In the genomic region with DNA sequence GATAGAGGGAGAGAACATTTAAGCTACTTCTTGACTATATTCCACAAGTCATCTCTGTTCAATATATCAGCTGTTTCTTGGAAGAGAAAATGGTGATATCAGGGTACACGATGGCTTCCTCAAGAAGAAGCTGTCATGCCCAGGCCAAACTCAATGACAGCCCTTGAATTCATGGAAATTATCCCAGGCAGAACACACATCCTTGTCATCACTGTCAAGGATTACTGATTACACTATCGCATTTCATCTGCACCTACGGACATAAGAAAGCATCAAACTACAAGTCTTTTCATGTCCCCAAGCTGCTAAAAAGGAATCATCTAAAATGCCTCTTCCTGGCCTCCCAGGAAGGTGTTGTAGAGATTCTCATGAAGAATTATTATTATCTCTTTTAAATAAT, we compare ENCODE assay signal across 25 cellular contexts.
DNase-seq lines count a peak whose midpoint lies in the region; ATAC-seq, FAIRE-seq and TF ChIP-seq lines count a peak whose summit lies in the region.
"Had no signal": no experiment of that assay in that cellular context is flagged by ENCODE, and none has a peak within 500 bp of the region (broad histone marks: within the 10 kb centered on the region; RNA-seq: fewer than 3 reads in every experiment).

No MANE protein-coding gene starts in this region.

- H2BK5ac ChIP-seq in IMR-90 (ENCODE audit: low read depth, low read length, poor library complexity, severe bottlenecking): no peak overlapping the region

- intact Hi-C loops in CD14-positive monocyte (cut with micrococcal nuclease): loop anchor here (5.0 to 10.0 kb wide), 3 partner anchors 100 to 165 kb away; a partner anchor contains a TSS
- intact Hi-C loops in IMR-90 (cut with micrococcal nuclease): no loop called here
- intact Hi-C loops in dendritic cell treated with granulocyte-macrophage colony-stimulating factor and Interleukin-4, amounts not matched to agents 40 ng/mL and 50 ng/mL, for 4 days (cut with micrococcal nuclease): loop anchor here (2.0 to 10.0 kb wide), 3 partner anchors 15 to 100 kb away; no protein-coding TSS in a partner anchor

- POLR2A ChIA-PET in IMR-90 (lab: Charles Lee; ENCODE audit: unreplicated experiment): no interaction called here

- peak; percentile 79 for TF ChIP-seq EP300 in neural cell (conservative IDR thresholded peaks at IDR 0.05; ENCODE audit: poor library complexity, severe bottlenecking)

- peaks cover 11% of the 10 kb centered on the region for H3K4me1 ChIP-seq in IMR-90 (ENCODE audit: control insufficient read depth, insufficient read depth, low read length)

- H3K9me1 ChIP-seq in IMR-90 (ENCODE audit: insufficient read depth, low read length): peaks cover 7% of the 10 kb centered on the region

- H2AK9ac ChIP-seq in IMR-90 (replicated peaks; ENCODE audit: low read depth, low read length, poor library complexity): no peak overlapping the region

- no peaks in the 10 kb centered on the region for H3K9me3 ChIP-seq in IMR-90 (ENCODE audit: control insufficient read depth, insufficient read depth, low read length)
- H3K9me3 ChIP-seq in neural cell (ENCODE audit: low read length): no peaks in the 10 kb centered on the region
- H3K9me3 ChIP-seq: A549, SK-N-SH had no signal

- peak overlapping the region; percentile 2; the same call in 1 of the 2 replicates for H2BK120ac ChIP-seq in IMR-90 (ENCODE audit: low read depth, low read length)

- no peak overlapping the region for H3K56ac ChIP-seq in IMR-90 (ENCODE audit: extremely low read depth, insufficient read depth, low read length)

- no peaks in the 10 kb centered on the region for H4K20me1 ChIP-seq in IMR-90 (ENCODE audit: insufficient read depth, low read length)
- H4K20me1 ChIP-seq in neural cell (ENCODE audit: insufficient read depth): no peaks in the 10 kb centered on the region

- no peak for TF ChIP-seq CTCF in CD14-positive monocyte (IDR thresholded peaks at IDR 0.05)
- TF ChIP-seq CTCF in IMR-90 (conservative IDR thresholded peaks at IDR 0.05; ENCODE audit: low read depth, low read length): no peak
- no peak for TF ChIP-seq CTCF in neural cell (IDR thresholded peaks at IDR 0.05; ENCODE audit: poor library complexity, severe bottlenecking)

- H3K27me3 Mint-ChIP-seq in CD14-positive monocyte (ENCODE audit: low read depth in 3 of 3): peaks cover 0 to 1% (median 0%) of the 10 kb centered on the region in 3 donors
- H3K27me3 Mint-ChIP-seq in dendritic cell treated with granulocyte-macrophage colony-stimulating factor and Interleukin-4, amounts not matched to agents 40 ng/mL and 50 ng/mL, for 4 days: no peaks in the 10 kb centered on the region

- in situ Hi-C loops in IMR-90 (cut with MboI; ENCODE audit: low sequenced_read_pairs): no loop called here

- peak overlapping the region; percentile 61 for H3K18ac ChIP-seq in IMR-90 (ENCODE audit: low read depth, low read length)

- H4K91ac ChIP-seq in IMR-90 (ENCODE audit: insufficient read depth, low read depth, low read length): no peak overlapping the region

- H3K4me3 Mint-ChIP-seq in CD14-positive monocyte: no peak overlapping the region
- no peak overlapping the region for H3K4me3 Mint-ChIP-seq in dendritic cell treated with granulocyte-macrophage colony-stimulating factor and Interleukin-4, amounts not matched to agents 40 ng/mL and 50 ng/mL, for 4 days
- H3K4me3 Mint-ChIP-seq: CD8-positive, alpha-beta T cell had no signal

- H4K5ac ChIP-seq in IMR-90 (ENCODE audit: low read depth, low read length): peak overlapping the region; percentile 40; the same call in 1 of the 2 replicates

- H3K27me3 ChIP-seq in IMR-90 (ENCODE audit: control insufficient read depth, insufficient read depth, low read length): no peaks in the 10 kb centered on the region
- no peaks in the 10 kb centered on the region for H3K27me3 ChIP-seq in neural cell (ENCODE audit: insufficient read depth, low read depth, low read length)

- DNase-seq in CD14-positive monocyte (ENCODE audit: low spot score): no peak
- no peak for DNase-seq in IMR-90
- DNase-seq in activated CD4-positive, alpha-beta T cell treated with anti-CD3 and anti-CD28 coated beads for 1 hour: no peak
- no peak for DNase-seq in urothelium cell line (ENCODE audit: low spot score)
- no peak for DNase-seq in stimulated activated naive CD4-positive, alpha-beta T cell treated with Interleukin-2 at 50 U/mL for 16 hours (lab: John Stamatoyannopoulos, UW)
- DNase-seq: Calu3; CD8-positive, alpha-beta T cell; DMS53; Karpas-422; NCI-H1048; NCI-H1436 treated with DMSO at 0.1 percent for 48 hours; NCI-H2029 treated with DMSO at 0.1 percent for 48 hours; NCI-H510A treated with DMSO at 0.1 percent for 48 hours; NCI-H82; PC-3; RPMI8226; SHP77 treated with DMSO at 0.1 percent for 48 hours; SK-N-SH had no signal

- no peak overlapping the region for H2BK15ac ChIP-seq in IMR-90 (ENCODE audit: low read depth, low read length)

- H4K8ac ChIP-seq in IMR-90 (ENCODE audit: low read depth in 2 of 2, low read length in 2 of 2): peak overlapping the region in 1 of 2 experiments; percentile 15; a peak in 1 of 4 replicates

- CTCF ChIA-PET in IMR-90 (lab: Yijun Ruan, JAX): interaction anchor here (0.9 kb wide), 1 partner anchor 28 kb away, joined by 3 read pairs; no protein-coding TSS in a partner anchor

- H3K4ac ChIP-seq in IMR-90 (ENCODE audit: low read depth, low read length): no peak overlapping the region

- no peak overlapping the region for H3K4me3 ChIP-seq in IMR-90 (ENCODE audit: insufficient read depth, low read depth, low read length)
- H3K4me3 ChIP-seq in neural cell (ENCODE audit: low read length): no peak overlapping the region
- H3K4me3 ChIP-seq: A549, GM12878 had no signal

- no peak overlapping the region for H3K4me2 ChIP-seq in IMR-90 (ENCODE audit: low read depth, low read length)
- peak overlapping the region; percentile 27 for H3K4me2 ChIP-seq in neural cell (ENCODE audit: low read length)
- H3K4me2 ChIP-seq: A549, SK-N-SH had no signal

- WGBS in IMR-90 (ENCODE audit: extremely low coverage in 2 of 2, insufficient read length in 1 of 2), 2 experiments: no CpG with 5 or more reads among the region's 3 CpGs

- H3K79me1 ChIP-seq in IMR-90 (ENCODE audit: low read depth in 1 of 2, low read length in 2 of 2): no peaks in the 10 kb centered on the region

- no TSS peak for BruUV-seq in IMR-90 (replicated peaks; lab: Mats Ljungman, UMichigan)

- H3K14ac ChIP-seq in IMR-90 (replicated peaks; ENCODE audit: low read depth, low read length): no peak overlapping the region

- no peak for TF ChIP-seq POLR2A in IMR-90 (IDR thresholded peaks at IDR 0.05; ENCODE audit: low read depth, low read length)

- H3K9ac ChIP-seq in IMR-90 (ENCODE audit: low read depth, low read length) (no peak overlapping the region), neural cell (ENCODE audit: low read length) (no peak overlapping the region)
- H3K9ac ChIP-seq: SK-N-SH had no signal

- H3K9me2 ChIP-seq in neural cell (ENCODE audit: insufficient read depth, low read length): no peaks in the 10 kb centered on the region
- H3K9me2 ChIP-seq: SK-N-SH had no signal

- no peak for TF ChIP-seq RAD21 in IMR-90 (IDR thresholded peaks at IDR 0.05; ENCODE audit: low read length)
- no peak for TF ChIP-seq RAD21 in neural cell (conservative IDR thresholded peaks at IDR 0.05)

- H2BK20ac ChIP-seq in IMR-90 (ENCODE audit: low read depth, low read length): no peak overlapping the region

- H3K4me1 Mint-ChIP-seq in CD14-positive monocyte: peaks cover 43% of the 10 kb centered on the region
- H3K4me1 Mint-ChIP-seq in dendritic cell treated with granulocyte-macrophage colony-stimulating factor and Interleukin-4, amounts not matched to agents 40 ng/mL and 50 ng/mL, for 4 days (ENCODE audit: low read depth): peaks cover 51% of the 10 kb centered on the region

- ATAC-seq in IMR-90 (ENCODE audit: low read depth): no peak
- ATAC-seq in GM21723 (IDR thresholded peaks at IDR 0.05; ENCODE audit: unreplicated experiment): no peak
- ATAC-seq: A549; CD8-positive, alpha-beta T cell; PC-3 had no signal

- peaks cover 2 to 4% (median 3%) of the 10 kb centered on the region in 7 donors for H3K9me3 Mint-ChIP-seq in CD14-positive monocyte
- peaks cover 4% of the 10 kb centered on the region for H3K9me3 Mint-ChIP-seq in dendritic cell treated with granulocyte-macrophage colony-stimulating factor and Interleukin-4, amounts not matched to agents 40 ng/mL and 50 ng/mL, for 4 days
- H3K9me3 Mint-ChIP-seq: CD8-positive, alpha-beta T cell had no signal

- no peak overlapping the region for H3K23ac ChIP-seq in IMR-90 (ENCODE audit: low read depth, low read length)

- H3F3A ChIP-seq in neural cell (ENCODE audit: insufficient read depth, low read length, poor library complexity, severe bottlenecking): no peaks in the 10 kb centered on the region

- no peaks in the 10 kb centered on the region for H3K36me3 Mint-ChIP-seq in CD14-positive monocyte
- H3K36me3 Mint-ChIP-seq in dendritic cell treated with granulocyte-macrophage colony-stimulating factor and Interleukin-4, amounts not matched to agents 40 ng/mL and 50 ng/mL, for 4 days (ENCODE audit: low read depth): peaks cover 4% of the 10 kb centered on the region
- H3K36me3 Mint-ChIP-seq: CD8-positive, alpha-beta T cell had no signal

- no peaks in the 10 kb centered on the region for H3K79me2 ChIP-seq in neural cell (replicated peaks; ENCODE audit: insufficient read depth, low read length)

- dilution Hi-C loops in IMR-90 (cut with HindIII; ENCODE audit: low sequenced_read_pairs, unreplicated experiment): no loop called here

- peak overlapping the region; percentile 83 to 96 (median 91) for H3K27ac Mint-ChIP-seq in CD14-positive monocyte
- H3K27ac Mint-ChIP-seq in dendritic cell treated with granulocyte-macrophage colony-stimulating factor and Interleukin-4, amounts not matched to agents 40 ng/mL and 50 ng/mL, for 4 days: peak overlapping the region; percentile 87
- H3K27ac Mint-ChIP-seq: CD8-positive, alpha-beta T cell had no signal

- H2AFZ ChIP-seq in IMR-90 (replicated peaks; ENCODE audit: low read length, poor library complexity): no peak overlapping the region
- no peak overlapping the region for H2AFZ ChIP-seq in neural cell (ENCODE audit: low read depth, low read length)

- no peak overlapping the region for H2AK5ac ChIP-seq in IMR-90 (ENCODE audit: low read depth, low read length)

- H3K36me3 ChIP-seq in IMR-90 (ENCODE audit: control insufficient read depth, insufficient read depth, low read length): no peaks in the 10 kb centered on the region
- H3K36me3 ChIP-seq in neural cell (ENCODE audit: insufficient read depth, low read length): no peaks in the 10 kb centered on the region

- H3K27ac ChIP-seq in IMR-90 (ENCODE audit: insufficient read depth, low read length) (no peak overlapping the region), neural cell (ENCODE audit: low read length) (peak overlapping the region; percentile 22)
- H3K27ac ChIP-seq: A549 had no signal

- no peak for FAIRE-seq in urothelium cell line (lab: Jason Lieb, UNC)
- FAIRE-seq: A549, GM18507, H54 had no signal

TF ChIP-seq in IMR-90, 13 proteins besides CTCF, POLR2A, EP300 and RAD21 (continues in another document):
- TF ChIP-seq CEBPB (IDR thresholded peaks at IDR 0.05; ENCODE audit: low read depth, low read length) (no peak), NFE2L2 (IDR thresholded peaks at IDR 0.05; ENCODE audit: low read depth, low read length) (no peak)

TF ChIP-seq in neural cell, 6 proteins besides CTCF, POLR2A, EP300 and RAD21 (continues in another document):
- no peak for TF ChIP-seq EZH2 (IDR thresholded peaks at IDR 0.05; ENCODE audit: borderline replicate concordance, insufficient read depth, low read length, poor library complexity, severe bottlenecking)
- no peak for TF ChIP-seq SMC3 (conservative IDR thresholded peaks at IDR 0.05; ENCODE audit: poor library complexity)
